Comparison of ENCODE assay signal across 21 cellular contexts in the genomic region with DNA sequence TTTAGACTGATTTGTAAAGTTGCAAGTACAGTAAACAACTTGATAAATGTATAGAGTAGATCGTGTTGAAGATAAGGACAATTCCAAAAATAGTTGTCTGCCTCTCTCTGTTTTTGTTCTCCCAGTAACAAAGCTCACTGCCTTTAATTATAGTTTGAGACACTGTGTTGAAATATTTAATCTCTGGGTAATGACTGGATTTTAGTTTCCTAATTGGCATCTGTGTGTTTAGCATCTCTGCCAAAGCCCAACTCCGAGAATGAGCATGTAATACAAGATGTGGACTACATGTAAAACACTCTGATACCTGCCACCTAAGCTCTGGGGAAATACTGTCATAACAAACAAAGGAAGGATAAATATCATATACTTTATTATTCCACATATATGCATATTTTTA.
"Had no signal": no experiment of that assay in that cellular context is flagged by ENCODE, and none has a peak within 500 bp of the region (broad histone marks: within the 10 kb centered on the region; RNA-seq: fewer than 3 reads in every experiment).

No MANE protein-coding gene starts in this region.

- H3K27me3 Mint-ChIP-seq: central memory CD8-positive, alpha-beta T cell had no signal

- H3K9me3 Mint-ChIP-seq: activated naive CD4-positive, alpha-beta T cell treated with anti-CD3 and anti-CD28 coated beads for 36 hours; central memory CD8-positive, alpha-beta T cell; nephron progenitor cell had no signal

- DNase-seq: activated CD4-positive, alpha-beta T cell treated with anti-CD3 and anti-CD28 coated beads, Interleukin-2, amount 50 U/mL, for 48 hours; activated naive CD4-positive, alpha-beta T cell treated with anti-CD3 and anti-CD28 coated beads for 36 hours; aorta; brain microvascular endothelial cell; colonic mucosa; gastrocnemius medialis; heart left ventricle; kidney; midbrain; nephron progenitor cell; occipital lobe; posterior cingulate gyrus; stimulated activated CD4-positive, alpha-beta T cell treated with anti-CD3 and anti-CD28 coated beads, Interleukin-12 subunit alpha, Interleukin-12 subunit beta, amount 100 ng/mL, for 4 hours; stimulated activated CD4-positive, alpha-beta T cell treated with anti-CD3 and anti-CD28 coated beads, Interleukin-1b, Interleukin-23, amount 100 ng/mL, for 48 hours; stimulated activated CD8-positive, alpha-beta memory T cell treated with anti-CD3 and anti-CD28 coated beads, Interleukin-4, amount 100 ng/mL, for 48 hours; stimulated activated naive CD8-positive, alpha-beta T cell treated with anti-CD3 and anti-CD28 coated beads, Interleukin-15, Interleukin-2, amounts not matched to agents 100 U/mL and 50 U/mL, for 24 hours; substantia nigra; WERI-Rb-1 had no signal

- H3K27ac ChIP-seq: brain microvascular endothelial cell, gastrocnemius medialis, heart left ventricle, tibial nerve, WERI-Rb-1 had no signal

- H3K4me3 ChIP-seq: colonic mucosa, gastrocnemius medialis, heart left ventricle, lung, tibial nerve had no signal

- H3K4me3 Mint-ChIP-seq: activated naive CD4-positive, alpha-beta T cell treated with anti-CD3 and anti-CD28 coated beads for 36 hours; central memory CD8-positive, alpha-beta T cell; nephron progenitor cell had no signal

- H3K4me1 Mint-ChIP-seq: central memory CD8-positive, alpha-beta T cell had no signal

- H3K27ac Mint-ChIP-seq: activated naive CD4-positive, alpha-beta T cell treated with anti-CD3 and anti-CD28 coated beads for 36 hours; nephron progenitor cell had no signal
